In the genomic region with DNA sequence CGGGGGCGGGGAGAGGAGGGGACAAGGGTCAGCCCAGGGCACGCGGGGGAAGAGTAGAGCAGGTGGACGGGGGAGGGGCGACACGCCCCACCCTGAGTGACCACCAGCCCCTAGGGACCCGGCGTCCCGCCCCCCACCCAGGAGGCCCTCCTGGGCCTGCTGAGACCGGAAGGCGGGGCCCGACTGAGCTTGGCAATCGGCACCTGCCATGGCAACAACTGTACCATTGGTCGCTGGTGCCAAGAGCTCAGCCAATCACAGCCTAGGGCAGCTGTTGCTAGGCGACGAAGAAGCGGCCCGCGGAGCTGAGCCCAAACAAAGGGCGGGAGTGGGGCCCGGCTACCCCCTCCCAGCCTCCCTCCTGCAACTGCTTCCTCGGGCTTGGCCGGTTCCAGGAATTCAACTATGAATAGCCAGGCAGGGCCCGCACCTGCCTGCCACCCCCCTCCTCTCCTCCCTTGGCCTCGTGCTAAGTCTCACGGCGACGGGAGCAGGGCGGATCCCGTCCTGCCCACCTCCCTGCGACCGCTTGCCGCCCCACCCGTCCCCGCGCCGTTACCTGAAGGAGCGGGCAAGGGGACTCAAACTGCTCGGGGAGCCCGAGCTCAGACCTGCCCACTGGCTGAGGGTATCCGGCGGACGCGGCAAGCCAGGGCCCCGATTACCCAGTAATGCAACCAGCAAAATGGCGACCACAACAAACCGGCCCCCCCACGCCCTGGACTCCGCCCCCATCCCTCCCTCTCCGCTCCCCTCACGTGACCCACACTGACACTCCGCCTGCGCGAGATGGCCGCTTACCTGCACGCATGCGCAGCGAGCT, we compare ENCODE assay signal across 1 cellular context.
TF ChIP-seq lines count a peak whose summit lies in the region.

A gene (minus strand): TSS at position 699 of the 823 bp plus-strand sequence. CDS start 2,295 bp downstream, outside the sequence.

TF ChIP-seq in PFSK-1, 5 proteins besides CTCF, POLR2A, EP300 and RAD21 (continued from another document):
- TF ChIP-seq FOXP2 (optimal IDR thresholded peaks at IDR 0.05; ENCODE audit: borderline replicate concordance, extremely low read depth, extremely low read length, insufficient read depth) = no peak
